1 cellular context compared by ENCODE assay signal in genomic region chr1:229558460-229559335, GRCh38.
A peak's percentile ranks its signal among the peaks of the same experiment; 100 is the strongest.
TF ChIP-seq lines count a peak whose summit lies in the region.

Gene ABCB10 (minus strand): TSS chr1:229558707. CDS start chr1:229558652, 55 bp downstream.

TF ChIP-seq in HCT116, 20 proteins besides CTCF, POLR2A, EP300 and RAD21 (continued from another document):
- TF ChIP-seq YY1 (IDR thresholded peaks at IDR 0.05; ENCODE audit: extremely low read depth, insufficient replicate concordance, low read depth, low read length) (peak; percentile 62), ZFX (IDR thresholded peaks at IDR 0.05) (peak; percentile 97)
- TF ChIP-seq, protein P1, sequence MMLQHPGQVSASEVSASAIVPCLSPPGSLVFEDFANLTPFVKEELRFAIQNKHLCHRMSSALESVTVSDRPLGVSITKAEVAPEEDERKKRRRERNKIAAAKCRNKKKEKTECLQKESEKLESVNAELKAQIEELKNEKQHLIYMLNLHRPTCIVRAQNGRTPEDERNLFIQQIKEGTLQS (IDR thresholded peaks at IDR 0.05), result no peak
